In the genomic region with DNA sequence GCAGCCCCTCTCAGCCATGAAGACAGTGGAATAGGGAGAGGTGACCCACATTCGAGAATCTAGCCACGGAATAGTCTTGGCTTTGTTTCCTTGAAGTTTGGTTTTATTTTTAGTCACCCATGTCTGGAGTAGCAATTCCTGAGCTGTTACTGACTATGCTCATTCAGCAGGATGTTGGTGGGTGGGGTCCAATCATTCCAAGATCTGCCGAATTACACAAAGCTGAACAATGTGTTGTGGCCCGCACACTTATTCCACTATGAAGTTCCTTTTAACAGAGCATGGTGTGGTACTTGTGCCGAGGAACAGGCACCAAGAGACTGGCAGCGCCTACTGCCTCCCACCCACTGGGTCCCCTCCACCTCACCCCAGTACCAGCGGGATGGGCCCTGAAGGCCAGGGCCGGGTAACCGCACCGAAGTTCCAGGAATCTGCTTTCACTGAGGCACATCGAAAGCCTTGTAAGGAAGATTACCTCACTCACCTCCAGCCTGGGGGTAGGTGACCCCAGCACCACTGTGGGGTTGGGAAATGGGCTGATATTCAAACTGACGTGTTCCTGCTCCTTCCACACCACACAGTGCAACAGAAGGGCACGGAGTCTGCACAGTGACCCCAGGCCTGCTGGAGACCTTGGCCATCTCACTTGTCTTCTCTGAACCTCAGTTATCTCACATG, we compare ENCODE assay signal across 17 cellular contexts. TPM values are rescaled to one million over a fixed set of nuclear protein-coding genes. Genes with fewer than 3 reads are reported as not detected.
"Had no signal": no experiment of that assay in that cellular context is flagged by ENCODE, and none has a peak within 500 bp of the region (broad histone marks: within the 10 kb centered on the region; RNA-seq: fewer than 3 reads in every experiment).

No MANE protein-coding gene starts in this region.

- H3K27ac Mint-ChIP-seq: endodermal cell; natural killer cell treated with Interleukin-12 subunit alpha and Interleukin-12 subunit beta and Interleukin-15 and Interleukin-18, amount 100 ng/mL, for 72 hours had no signal

- H3K36me3 ChIP-seq: right lobe of liver, stomach had no signal

- FAIRE-seq: astrocyte had no signal

- H3K27ac ChIP-seq: right lobe of liver, stomach had no signal

- H3K36me3 Mint-ChIP-seq: natural killer cell treated with Interleukin-12 subunit alpha and Interleukin-12 subunit beta and Interleukin-15 and Interleukin-18, amount 100 ng/mL, for 72 hours had no signal

- H3K9me3 Mint-ChIP-seq: endodermal cell; natural killer cell treated with Interleukin-12 subunit alpha and Interleukin-12 subunit beta and Interleukin-15 and Interleukin-18, amount 100 ng/mL, for 72 hours had no signal

- H3K4me3 Mint-ChIP-seq: endodermal cell; natural killer cell treated with Interleukin-12 subunit alpha and Interleukin-12 subunit beta and Interleukin-15 and Interleukin-18, amount 100 ng/mL, for 72 hours had no signal

- H3K9me3 ChIP-seq: right lobe of liver, stomach had no signal

- H3K27me3 ChIP-seq: dorsolateral prefrontal cortex, right lobe of liver, stomach had no signal

- H3K4me1 Mint-ChIP-seq: endodermal cell had no signal

- DNase-seq: activated CD4-positive, CD25-positive, alpha-beta regulatory T cell treated with anti-CD3 and anti-CD28 coated beads, Interleukin-2, amount 50 U/mL, for 72 hours; activated effector memory CD4-positive, alpha-beta T cell treated with Interleukin-2 at 50 U/mL for 16 hours; activated naive CD4-positive, alpha-beta T cell treated with anti-CD3 and anti-CD28 coated beads, Interleukin-2, amount 50 U/mL, for 16 hours; dorsolateral prefrontal cortex; endodermal cell; erythroblast; nucleus accumbens; right lobe of liver; stomach had no signal

- H3K4me3 ChIP-seq: dorsolateral prefrontal cortex, right lobe of liver, stomach had no signal

- H3K4me1 ChIP-seq: right lobe of liver had no signal

RNA-seq across cellular contexts. Expression of gene NPS, which starts 29.7 kb away (rescaled TPM):
- total RNA-seq: astrocyte; dorsolateral prefrontal cortex; endodermal cell; glomerular endothelial cell; mesenteric fat pad; natural killer cell treated with Interleukin-12 subunit alpha and Interleukin-12 subunit beta and Interleukin-15 and Interleukin-18, amount 100 ng/mL, for 72 hours; posterior vena cava; right lobe of liver; stomach; urinary bladder had no signal
- polyA plus RNA-seq: adipose tissue, stomach, thymus, urinary bladder had no signal
